Comparison of ENCODE assay signal across 9 cellular contexts in genomic region chr4:139509727-139510410, GRCh38. TPM values are rescaled to one million over a fixed set of nuclear protein-coding genes. Genes with fewer than 3 reads are reported as not detected.
DNase-seq lines count a peak whose midpoint lies in the region; ATAC-seq, FAIRE-seq and TF ChIP-seq lines count a peak whose summit lies in the region.
"Had no signal": no experiment of that assay in that cellular context is flagged by ENCODE, and none has a peak within 500 bp of the region (broad histone marks: within the 10 kb centered on the region; RNA-seq: fewer than 3 reads in every experiment).

No MANE protein-coding gene starts in this region.

- no peak for FAIRE-seq in bronchial epithelial cell (lab: Jason Lieb, UNC)

- no peaks in the 10 kb centered on the region for H3K4me1 ChIP-seq in left lung

- TF ChIP-seq CTCF in C4-2B (conservative IDR thresholded peaks at IDR 0.05) (peak; percentile 26), bronchial epithelial cell (IDR thresholded peaks at IDR 0.05; ENCODE audit: insufficient read depth, low read length, severe bottlenecking) (peak; percentile 50), left lung (IDR thresholded peaks at IDR 0.05) (no peak)

- peaks cover 16% of the 10 kb centered on the region for H3K36me3 ChIP-seq in bronchial epithelial cell (ENCODE audit: control insufficient read depth, insufficient read depth, low read length)
- H3K36me3 ChIP-seq in left lung, result peaks cover 0 to 84% of the 10 kb centered on the region in 2 donors

- ATAC-seq in left lung (peak; percentile 79), GM21390 (IDR thresholded peaks at IDR 0.05; ENCODE audit: unreplicated experiment) (no peak)

- DNase-seq in bronchial epithelial cell (ENCODE audit: low read depth) (peak; percentile 20), left lung (no peak), SW 1271 (lab: John Stamatoyannopoulos, UW) (no peak), GM19240 (ENCODE audit: insufficient read length, low spot score) (no peak), LoVo (ENCODE audit: low spot score) (no peak)
- DNase-seq: effector memory CD4-positive, alpha-beta T cell had no signal

- no peak overlapping the region for H3K27ac ChIP-seq in C4-2B
- H3K27ac ChIP-seq in left lung, result no peak overlapping the region

- no peak for TF ChIP-seq EP300 in Ishikawa (IDR thresholded peaks at IDR 0.05; ENCODE audit: borderline replicate concordance)

- H3K27me3 ChIP-seq in bronchial epithelial cell (ENCODE audit: control insufficient read depth, insufficient read depth, low read length) (no peaks in the 10 kb centered on the region), left lung (no peaks in the 10 kb centered on the region)

- no peaks in the 10 kb centered on the region for H3K9me3 ChIP-seq in left lung

- intact Hi-C loops in left lung (cut with DNase I), result no loop called here

- TF ChIP-seq RAD21 in Ishikawa (IDR thresholded peaks at IDR 0.05; ENCODE audit: low read depth), result peak; percentile 53; the same call in 1 of the 2 replicates

- no peak overlapping the region for H3K4me3 ChIP-seq in bronchial epithelial cell (ENCODE audit: low read depth, low read length)
- no peak overlapping the region for H3K4me3 ChIP-seq in left lung

TF ChIP-seq in Ishikawa, 13 proteins besides CTCF, POLR2A, EP300 and RAD21:
- TF ChIP-seq CREB1 (IDR thresholded peaks at IDR 0.05; ENCODE audit: low read depth) (no peak), TAF1 (IDR thresholded peaks at IDR 0.05; ENCODE audit: low read depth) (no peak), TEAD4 (IDR thresholded peaks at IDR 0.05) (no peak), FOXM1 (IDR thresholded peaks at IDR 0.05; ENCODE audit: borderline replicate concordance, low read depth) (no peak), NFIC (IDR thresholded peaks at IDR 0.05) (no peak), USF1 (IDR thresholded peaks at IDR 0.05) (no peak), EGR1 (IDR thresholded peaks at IDR 0.05) (no peak), CEBPB (IDR thresholded peaks at IDR 0.05) (no peak), ZBTB7A (IDR thresholded peaks at IDR 0.05; ENCODE audit: low read depth) (no peak), YY1 (IDR thresholded peaks at IDR 0.05; ENCODE audit: low read depth) (no peak), TCF12 (IDR thresholded peaks at IDR 0.05; ENCODE audit: low read depth) (no peak)
- TF ChIP-seq, protein P1, sequence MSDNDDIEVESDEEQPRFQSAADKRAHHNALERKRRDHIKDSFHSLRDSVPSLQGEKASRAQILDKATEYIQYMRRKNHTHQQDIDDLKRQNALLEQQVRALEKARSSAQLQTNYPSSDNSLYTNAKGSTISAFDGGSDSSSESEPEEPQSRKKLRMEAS (IDR thresholded peaks at IDR 0.05), result no peak; the same call in 1 of the 2 replicates
- TF ChIP-seq, protein P2, sequence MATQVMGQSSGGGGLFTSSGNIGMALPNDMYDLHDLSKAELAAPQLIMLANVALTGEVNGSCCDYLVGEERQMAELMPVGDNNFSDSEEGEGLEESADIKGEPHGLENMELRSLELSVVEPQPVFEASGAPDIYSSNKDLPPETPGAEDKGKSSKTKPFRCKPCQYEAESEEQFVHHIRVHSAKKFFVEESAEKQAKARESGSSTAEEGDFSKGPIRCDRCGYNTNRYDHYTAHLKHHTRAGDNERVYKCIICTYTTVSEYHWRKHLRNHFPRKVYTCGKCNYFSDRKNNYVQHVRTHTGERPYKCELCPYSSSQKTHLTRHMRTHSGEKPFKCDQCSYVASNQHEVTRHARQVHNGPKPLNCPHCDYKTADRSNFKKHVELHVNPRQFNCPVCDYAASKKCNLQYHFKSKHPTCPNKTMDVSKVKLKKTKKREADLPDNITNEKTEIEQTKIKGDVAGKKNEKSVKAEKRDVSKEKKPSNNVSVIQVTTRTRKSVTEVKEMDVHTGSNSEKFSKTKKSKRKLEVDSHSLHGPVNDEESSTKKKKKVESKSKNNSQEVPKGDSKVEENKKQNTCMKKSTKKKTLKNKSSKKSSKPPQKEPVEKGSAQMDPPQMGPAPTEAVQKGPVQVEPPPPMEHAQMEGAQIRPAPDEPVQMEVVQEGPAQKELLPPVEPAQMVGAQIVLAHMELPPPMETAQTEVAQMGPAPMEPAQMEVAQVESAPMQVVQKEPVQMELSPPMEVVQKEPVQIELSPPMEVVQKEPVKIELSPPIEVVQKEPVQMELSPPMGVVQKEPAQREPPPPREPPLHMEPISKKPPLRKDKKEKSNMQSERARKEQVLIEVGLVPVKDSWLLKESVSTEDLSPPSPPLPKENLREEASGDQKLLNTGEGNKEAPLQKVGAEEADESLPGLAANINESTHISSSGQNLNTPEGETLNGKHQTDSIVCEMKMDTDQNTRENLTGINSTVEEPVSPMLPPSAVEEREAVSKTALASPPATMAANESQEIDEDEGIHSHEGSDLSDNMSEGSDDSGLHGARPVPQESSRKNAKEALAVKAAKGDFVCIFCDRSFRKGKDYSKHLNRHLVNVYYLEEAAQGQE (IDR thresholded peaks at IDR 0.05; ENCODE audit: low read depth), result no peak
TF ChIP-seq in Ishikawa: peak in this region for 0.

RNA-seq across cellular contexts. Expression of gene SETD7, which starts 46.1 kb away (rescaled TPM):
- total RNA-seq in bronchial epithelial cell (45.0 and 56.7 TPM in 2 replicates), left lung (10 to 100 TPM; 48.1 to 51.7 TPM)

RNA-seq across cellular contexts. Expression of gene RAB33B, which starts 55.9 kb away (rescaled TPM):
- total RNA-seq in bronchial epithelial cell (9.2 and 10.0 TPM in 2 replicates), left lung (1 to 10 TPM; 8.4 to 9.5 TPM)

Comparison
In these comparisons a context has a peak if more than half of its experiments do, and no peak if none do; other contexts are left out.
1. CTCF ChIP-seq: peak in C4-2B (single experiment) and bronchial epithelial cell (single experiment); none in left lung (0 of 2).